ENCODE assay signal across 1 cellular context in genomic region chr16:83974475-83974874, GRCh38.
TF ChIP-seq lines count a peak whose summit lies in the region.

No MANE protein-coding gene starts in this region.

TF ChIP-seq in IMR-90, 13 proteins besides CTCF, POLR2A, EP300 and RAD21 (continued from another document):
- TF ChIP-seq ELK1 (IDR thresholded peaks at IDR 0.05; ENCODE audit: borderline replicate concordance, low read depth, low read length), result no peak
- no peak for TF ChIP-seq RCOR1 (IDR thresholded peaks at IDR 0.05; ENCODE audit: insufficient replicate concordance, low read length)
